ENCODE assay signal across 8 cellular contexts in genomic region chr14:49586673-49587460, GRCh38. TPM values are rescaled to one million over a fixed set of nuclear protein-coding genes. Genes with fewer than 3 reads are reported as not detected.
DNase-seq lines count a peak whose midpoint lies in the region; ATAC-seq, FAIRE-seq and TF ChIP-seq lines count a peak whose summit lies in the region.

No MANE protein-coding gene starts in this region.

- H3K9me3 Mint-ChIP-seq in activated CD4-positive, alpha-beta T cell treated with anti-CD3 and anti-CD28 coated beads, Interleukin-2, amount 10 ng/mL, durations not matched to agents 7 days and 5 days, result no peaks in the 10 kb centered on the region

- peak in 2 of 3 experiments; percentile 76 to 89; a peak in 3 of 4 replicates for TF ChIP-seq CTCF in H1 (IDR thresholded peaks at IDR 0.05; ENCODE audit: control extremely low read depth in 1 of 3, insufficient read depth in 1 of 3, low read depth in 1 of 3, low read length in 3 of 3)

- H3K23ac ChIP-seq in H1 (ENCODE audit: insufficient read length) (no peak overlapping the region), mesendoderm (ENCODE audit: low read length) (no peak overlapping the region)

- H3K9ac ChIP-seq in H1 (replicated peaks in 1 of 4; ENCODE audit: extremely low read depth in 1 of 4, low read depth in 3 of 4, low read length in 3 of 4) (no peak overlapping the region), mesendoderm (ENCODE audit: low read length) (no peak overlapping the region)

- H3K56ac ChIP-seq in H1 (replicated peaks; ENCODE audit: insufficient read length, low read depth, low read length), result no peak overlapping the region
- H3K56ac ChIP-seq in mesendoderm (ENCODE audit: low read length), result no peak overlapping the region

- peaks cover 11 to 19% of the 10 kb centered on the region in 2 experiments for H4K20me1 ChIP-seq in H1 (replicated peaks in 1 of 2; ENCODE audit: control insufficient read depth in 1 of 2, insufficient read depth in 2 of 2, low read length in 2 of 2)

- no peaks in the 10 kb centered on the region for H3K9me3 ChIP-seq in H1 (ENCODE audit: insufficient read depth in 2 of 2, low read depth in 1 of 2, low read length in 1 of 2)

- H4K5ac ChIP-seq in H1 (ENCODE audit: insufficient read length, low read depth, low read length), result no peak overlapping the region
- no peak overlapping the region for H4K5ac ChIP-seq in mesendoderm (ENCODE audit: low read length)

- peak; percentile 28 for FAIRE-seq in H1 (lab: Jason Lieb, UNC)

- H3K36me3 Mint-ChIP-seq in activated CD4-positive, alpha-beta T cell treated with anti-CD3 and anti-CD28 coated beads, Interleukin-2, amount 10 ng/mL, durations not matched to agents 7 days and 5 days (ENCODE audit: low read depth), result peaks cover 41% of the 10 kb centered on the region

- peaks cover 2% of the 10 kb centered on the region for H3K23me2 ChIP-seq in H1 (ENCODE audit: low read depth, low read length)

- no peak for TF ChIP-seq POLR2A in H1 (IDR thresholded peaks at IDR 0.05; ENCODE audit: control extremely low read depth in 1 of 2, low read depth in 2 of 2, low read length in 2 of 2)

- no peak overlapping the region for H4K8ac ChIP-seq in H1 (ENCODE audit: extremely low read depth, insufficient read depth, low read length)
- H4K8ac ChIP-seq in mesendoderm (ENCODE audit: low read depth, low read length), result no peak overlapping the region

- peaks cover 41% of the 10 kb centered on the region for H3K4me1 Mint-ChIP-seq in activated CD4-positive, alpha-beta T cell treated with anti-CD3 and anti-CD28 coated beads, Interleukin-2, amount 10 ng/mL, durations not matched to agents 7 days and 5 days

- peak; percentile 29 for ATAC-seq in GM19324 (IDR thresholded peaks at IDR 0.05; ENCODE audit: low FRiP score, unreplicated experiment)
- ATAC-seq in HG03354 (IDR thresholded peaks at IDR 0.05; ENCODE audit: poor library complexity, severe bottlenecking, unreplicated experiment), result peak; percentile 38

- TF ChIP-seq EP300 in H1 (IDR thresholded peaks at IDR 0.05; ENCODE audit: borderline replicate concordance in 1 of 2, low read depth in 2 of 2, low read length in 2 of 2), result no peak

- no peak for TF ChIP-seq RAD21 in H1 (IDR thresholded peaks at IDR 0.05 in 1 of 2, conservative IDR thresholded peaks at IDR 0.05 in 1 of 2; ENCODE audit: low read depth in 2 of 2, low read length in 2 of 2)

- H3K4me3 ChIP-seq in H1 (ENCODE audit: extremely low read depth in 1 of 4, insufficient read depth in 2 of 4, low read depth in 3 of 4, low read length in 4 of 4) (peak overlapping the region in 2 of 4 experiments; percentile 98 to 100; a peak in 4 of 8 replicates), mesendoderm (ENCODE audit: low read length) (no peak overlapping the region)

- H3K4me3 Mint-ChIP-seq in activated CD4-positive, alpha-beta T cell treated with anti-CD3 and anti-CD28 coated beads, Interleukin-2, amount 10 ng/mL, durations not matched to agents 7 days and 5 days, result peak overlapping the region; percentile 80

- H3K14ac ChIP-seq in H1 (ENCODE audit: insufficient read length), result no peak overlapping the region

- peaks cover 23 to 43% of the 10 kb centered on the region in 2 experiments for H3K79me2 ChIP-seq in H1 (ENCODE audit: control insufficient read depth in 1 of 2, insufficient read depth in 2 of 2, low read length in 2 of 2)
- peaks cover 39% of the 10 kb centered on the region for H3K79me2 ChIP-seq in mesendoderm (ENCODE audit: control insufficient read depth, insufficient read depth, low read length)

- H3K27ac Mint-ChIP-seq in activated CD4-positive, alpha-beta T cell treated with anti-CD3 and anti-CD28 coated beads, Interleukin-2, amount 10 ng/mL, durations not matched to agents 7 days and 5 days, result peak overlapping the region; percentile 100

- H3K18ac ChIP-seq in H1 (ENCODE audit: extremely low read depth, low read length) (no peak overlapping the region), mesendoderm (ENCODE audit: low read length) (no peak overlapping the region)

- no peak overlapping the region for H2BK5ac ChIP-seq in H1 (ENCODE audit: low read depth, low read length)
- H2BK5ac ChIP-seq in mesendoderm (ENCODE audit: low read length), result no peak overlapping the region

- peak overlapping the region in 1 of 2 experiments; percentile 30; a peak in 3 of 4 replicates for H3K4me2 ChIP-seq in H1 (ENCODE audit: insufficient read depth in 1 of 2, low read depth in 2 of 2, low read length in 2 of 2)
- H3K4me2 ChIP-seq in mesendoderm (ENCODE audit: low read length), result no peak overlapping the region

- no peak overlapping the region for H2BK120ac ChIP-seq in H1 (replicated peaks; ENCODE audit: low read depth, low read length)
- H2BK120ac ChIP-seq in mesendoderm (ENCODE audit: low read depth, low read length), result no peak overlapping the region

- H2AK5ac ChIP-seq in H1 (ENCODE audit: low read depth, low read length), result no peak overlapping the region
- no peak overlapping the region for H2AK5ac ChIP-seq in mesendoderm (ENCODE audit: low read length)

- peaks cover 0 to 37% (median 18%) of the 10 kb centered on the region in 4 experiments; a peak in 6 of 8 replicates for H3K36me3 ChIP-seq in H1 (ENCODE audit: control insufficient read depth in 2 of 4, insufficient read depth in 4 of 4, low read length in 3 of 4)
- peaks cover 6% of the 10 kb centered on the region for H3K36me3 ChIP-seq in mesendoderm (ENCODE audit: control insufficient read depth, insufficient read depth, low read length)

- H3K4ac ChIP-seq in H1 (replicated peaks; ENCODE audit: insufficient read length, low read depth, low read length) (no peak overlapping the region), mesendoderm (ENCODE audit: low read depth, low read length) (no peak overlapping the region)

- H2BK15ac ChIP-seq in H1 (ENCODE audit: low read length), result no peak overlapping the region
- no peak overlapping the region for H2BK15ac ChIP-seq in mesendoderm (replicated peaks; ENCODE audit: low read depth)

- no peak overlapping the region for H4K91ac ChIP-seq in H1 (replicated peaks; ENCODE audit: insufficient read length, low read length)

- no peak overlapping the region for H2AFZ ChIP-seq in H1 (ENCODE audit: low read length)

- no peaks in the 10 kb centered on the region for H3K27me3 ChIP-seq in H1 (replicated peaks in 1 of 4; ENCODE audit: control insufficient read depth in 3 of 4, extremely low read depth in 1 of 4, insufficient read depth in 3 of 4, low read length in 3 of 4)
- no peaks in the 10 kb centered on the region for H3K27me3 ChIP-seq in mesendoderm (ENCODE audit: insufficient read depth, low read length, poor library complexity)

- CTCF ChIA-PET in activated CD4-positive, alpha-beta T cell treated with anti-CD3 and anti-CD28 coated beads, Interleukin-2, amount 10 ng/mL, durations not matched to agents 7 days and 5 days (lab: Charles Lee), result interaction anchor here (0.5 to 3.7 kb wide), 17 partner anchors 9 to 724 kb away, joined by 3 to 30 read pairs (median 4); partner anchors contain the start of genes DNAAF2, LRR1, MGAT2 and POLE2
- CTCF ChIA-PET in H1 (lab: Charles Lee; ENCODE audit: partially characterized antibody), result interaction anchor here (0.6 to 2.8 kb wide), 20 partner anchors 9 to 618 kb away, joined by 3 to 18 read pairs (median 4); partner anchors contain the start of genes DNAAF2, LRR1 and NEMF

- WGBS in H1 (ENCODE audit: extremely low coverage in 1 of 2, insufficient coverage in 1 of 2, insufficient read length in 1 of 2, insufficient replicate concordance in 2 of 2, low coverage in 1 of 2, low lambda C conversion rate in 2 of 2, missing lambda C conversion rate in 1 of 2), 2 experiments, result 9% methylated on average over 12 of the region's 21 CpGs; no CpG with 5 or more reads in 1 of the 2 experiments
- no CpG with 5 or more reads among the region's 21 CpGs for WGBS in mesendoderm (ENCODE audit: extremely low coverage, insufficient coverage, low lambda C conversion rate)

- no peaks in the 10 kb centered on the region for H3K27me3 Mint-ChIP-seq in activated CD4-positive, alpha-beta T cell treated with anti-CD3 and anti-CD28 coated beads, Interleukin-2, amount 10 ng/mL, durations not matched to agents 7 days and 5 days

- POLR2A ChIA-PET in activated CD4-positive, alpha-beta T cell treated with anti-CD3 and anti-CD28 coated beads, Interleukin-2, amount 10 ng/mL, durations not matched to agents 7 days and 5 days (lab: Charles Lee), result interaction anchor here (0.6 to 1.5 kb wide), 4 partner anchors 12 to 47 kb away, joined by 3 to 18 read pairs (median 4); partner anchors contain the start of genes LRR1, MGAT2 and RPL36AL
- POLR2A ChIA-PET in H1 (lab: Charles Lee; ENCODE audit: partially characterized antibody), result interaction anchor here (0.6 to 11.0 kb wide), 20 partner anchors 10 to 414 kb away, joined by 3 to 169 read pairs (median 4); partner anchors contain the start of genes LRR1, MGAT2 and RPL36AL

- no peak overlapping the region for H2BK12ac ChIP-seq in H1 (ENCODE audit: low read depth, low read length)

- no peak overlapping the region for H2BK20ac ChIP-seq in H1 (ENCODE audit: low read length)

- H3K27ac ChIP-seq in H1 (ENCODE audit: low read depth, low read length) (no peak overlapping the region; the same call in 1 of the 2 replicates), mesendoderm (ENCODE audit: low read depth, low read length) (no peak overlapping the region)

- no peaks in the 10 kb centered on the region for H3K79me1 ChIP-seq in H1 (ENCODE audit: low read depth, low read length)
- peaks cover 6% of the 10 kb centered on the region for H3K79me1 ChIP-seq in mesendoderm (ENCODE audit: low read length)

- peaks cover 0 to 9% (median 5%) of the 10 kb centered on the region in 4 experiments; a peak in 6 of 7 replicates for H3K4me1 ChIP-seq in H1 (replicated peaks in 1 of 4; ENCODE audit: control insufficient read depth in 3 of 4, insufficient read depth in 4 of 4, low read length in 3 of 4)
- no peaks in the 10 kb centered on the region for H3K4me1 ChIP-seq in mesendoderm (ENCODE audit: control insufficient read depth, low read depth, low read length)

- DNase-seq in CD1c-positive myeloid dendritic cell (ENCODE audit: extremely low spot score) (peak; percentile 90), NCI-H345 (lab: John Stamatoyannopoulos, UW) (peak; percentile 61), H1 (ENCODE audit: low read depth in 1 of 2, low spot score in 2 of 2) (no peak), mesendoderm (peak; percentile 86)
- peak; percentile 55 for DNase-seq in activated CD4-positive, alpha-beta T cell treated with anti-CD3 and anti-CD28 coated beads, Interleukin-2, amount 10 ng/mL, durations not matched to agents 7 days and 5 days
- peak; percentile 62 for DNase-seq in stimulated activated naive CD4-positive, alpha-beta T cell treated with Interleukin-2 at 50 U/mL for 16 hours (lab: John Stamatoyannopoulos, UW)

RNA-seq across cellular contexts. Expression of gene RPS29, which starts 0.7 kb away (rescaled TPM):
- 1,000 to 10,000 TPM in 1 of 2 experiments, 100 to 1,000 TPM in 1; 860 to 1,679 TPM for total RNA-seq in activated CD4-positive, alpha-beta T cell treated with anti-CD3 and anti-CD28 coated beads, Interleukin-2, amount 10 ng/mL, durations not matched to agents 7 days and 5 days
- 2,193 and 2,231 TPM in 2 replicates for total RNA-seq in H1 (2021; fragmentation: NEBNext Ultra II Directional; extraction: Animal tissue kit (Norgen Biotek cat#: 25700))
- 23,165 and 25,452 TPM in 2 replicates for polyA plus RNA-seq in H1 (2011; rRNA removed)
- 9,180 TPM for polyA plus RNA-seq in H1 (2011; cell fraction: cytosol; rRNA removed)
- polyA plus RNA-seq in H1 (2011; cell fraction: nucleus; rRNA removed), result 3,431 TPM
- 5,698 to 10,591 TPM (median 8,160 TPM) in 4 replicates for polyA plus RNA-seq in H1 (2012, experiment 1 of 2)
- 10,886 TPM for polyA plus RNA-seq in H1 (2012, experiment 2 of 2)
- polyA plus RNA-seq in H1 (2013, experiment 1 of 2), result 22,481 TPM
- 21,829 TPM for polyA plus RNA-seq in H1 (2013, experiment 2 of 2)
- 587 and 772 TPM in 2 replicates for polyA minus RNA-seq in H1 (2011; rRNA and poly(A)+ RNA removed)
- 613 TPM for polyA minus RNA-seq in H1 (2011; cell fraction: cytosol; rRNA and poly(A)+ RNA removed)
- polyA minus RNA-seq in H1 (2011; cell fraction: nucleus; rRNA and poly(A)+ RNA removed), result 1,083 TPM
- polyA plus RNA-seq in mesendoderm (2013, experiment 1 of 2), result 20,930 TPM
- 20,188 TPM for polyA plus RNA-seq in mesendoderm (2013, experiment 2 of 2)

RNA-seq across cellular contexts. Expression of gene LRR1, which starts 11.9 kb away (rescaled TPM):
- 10 to 100 TPM; 45.5 to 53.2 TPM for total RNA-seq in activated CD4-positive, alpha-beta T cell treated with anti-CD3 and anti-CD28 coated beads, Interleukin-2, amount 10 ng/mL, durations not matched to agents 7 days and 5 days
- total RNA-seq in H1 (2021; fragmentation: NEBNext Ultra II Directional; extraction: Animal tissue kit (Norgen Biotek cat#: 25700)), result 37.5 and 37.7 TPM in 2 replicates
- 17.9 and 30.7 TPM in 2 replicates for polyA plus RNA-seq in H1 (2011; rRNA removed)
- polyA plus RNA-seq in H1 (2011; cell fraction: cytosol; rRNA removed), result 25.5 TPM
- polyA plus RNA-seq in H1 (2011; cell fraction: nucleus; rRNA removed), result 23.5 TPM
- 20.3 to 30.6 TPM (median 25.3 TPM) in 4 replicates for polyA plus RNA-seq in H1 (2012, experiment 1 of 2)
- 15.6 TPM for polyA plus RNA-seq in H1 (2012, experiment 2 of 2)
- 29.5 TPM for polyA plus RNA-seq in H1 (2013, experiment 1 of 2)
- polyA plus RNA-seq in H1 (2013, experiment 2 of 2), result 28.0 TPM
- 13.4 and 15.4 TPM in 2 replicates for polyA minus RNA-seq in H1 (2011; rRNA and poly(A)+ RNA removed)
- 13.9 TPM for polyA minus RNA-seq in H1 (2011; cell fraction: cytosol; rRNA and poly(A)+ RNA removed)
- 21.0 TPM for polyA minus RNA-seq in H1 (2011; cell fraction: nucleus; rRNA and poly(A)+ RNA removed)
- 33.2 TPM for polyA plus RNA-seq in mesendoderm (2013, experiment 1 of 2)
- polyA plus RNA-seq in mesendoderm (2013, experiment 2 of 2), result 32.8 TPM

RNA-seq across cellular contexts. Expression of gene RPL36AL, which starts 33.6 kb away (rescaled TPM):
- total RNA-seq in activated CD4-positive, alpha-beta T cell treated with anti-CD3 and anti-CD28 coated beads, Interleukin-2, amount 10 ng/mL, durations not matched to agents 7 days and 5 days, result 100 to 1,000 TPM; 249 to 262 TPM
- 230 and 233 TPM in 2 replicates for total RNA-seq in H1 (2021; fragmentation: NEBNext Ultra II Directional; extraction: Animal tissue kit (Norgen Biotek cat#: 25700))
- polyA plus RNA-seq in H1 (2011; rRNA removed), result 79.0 and 138 TPM in 2 replicates
- polyA plus RNA-seq in H1 (2011; cell fraction: cytosol; rRNA removed), result 220 TPM
- polyA plus RNA-seq in H1 (2011; cell fraction: nucleus; rRNA removed), result 27.1 TPM
- polyA plus RNA-seq in H1 (2012, experiment 1 of 2), result 382 to 464 TPM (median 426 TPM) in 4 replicates
- polyA plus RNA-seq in H1 (2012, experiment 2 of 2), result 104 TPM
- polyA plus RNA-seq in H1 (2013, experiment 1 of 2), result 619 TPM
- polyA plus RNA-seq in H1 (2013, experiment 2 of 2), result 686 TPM
- polyA minus RNA-seq in H1 (2011; rRNA and poly(A)+ RNA removed), result 61.5 and 70.8 TPM in 2 replicates
- 48.9 TPM for polyA minus RNA-seq in H1 (2011; cell fraction: cytosol; rRNA and poly(A)+ RNA removed)
- polyA minus RNA-seq in H1 (2011; cell fraction: nucleus; rRNA and poly(A)+ RNA removed), result 24.0 TPM
- 749 TPM for polyA plus RNA-seq in mesendoderm (2013, experiment 1 of 2)
- polyA plus RNA-seq in mesendoderm (2013, experiment 2 of 2), result 740 TPM

RNA-seq across cellular contexts. Expression of gene MGAT2, which starts 33.7 kb away (rescaled TPM):
- 10 to 100 TPM; 53.1 to 57.3 TPM for total RNA-seq in activated CD4-positive, alpha-beta T cell treated with anti-CD3 and anti-CD28 coated beads, Interleukin-2, amount 10 ng/mL, durations not matched to agents 7 days and 5 days
- total RNA-seq in H1 (2021; fragmentation: NEBNext Ultra II Directional; extraction: Animal tissue kit (Norgen Biotek cat#: 25700)), result 23.7 and 24.5 TPM in 2 replicates
- 10.0 and 10.6 TPM in 2 replicates for polyA plus RNA-seq in H1 (2011; rRNA removed)
- 12.6 TPM for polyA plus RNA-seq in H1 (2011; cell fraction: cytosol; rRNA removed)
- 6.7 TPM for polyA plus RNA-seq in H1 (2011; cell fraction: nucleus; rRNA removed)
- 3.7 to 12.2 TPM (median 11.4 TPM) in 4 replicates for polyA plus RNA-seq in H1 (2012, experiment 1 of 2)
- 3.4 TPM for polyA plus RNA-seq in H1 (2012, experiment 2 of 2)
- 23.5 TPM for polyA plus RNA-seq in H1 (2013, experiment 1 of 2)
- 25.9 TPM for polyA plus RNA-seq in H1 (2013, experiment 2 of 2)
- polyA minus RNA-seq in H1 (2011; rRNA and poly(A)+ RNA removed), result 10.0 and 11.1 TPM in 2 replicates
- 8.4 TPM for polyA minus RNA-seq in H1 (2011; cell fraction: cytosol; rRNA and poly(A)+ RNA removed)
- polyA minus RNA-seq in H1 (2011; cell fraction: nucleus; rRNA and poly(A)+ RNA removed), result 10.4 TPM
- 19.9 TPM for polyA plus RNA-seq in mesendoderm (2013, experiment 1 of 2)
- polyA plus RNA-seq in mesendoderm (2013, experiment 2 of 2), result 20.1 TPM

RNA-seq across cellular contexts. Expression of gene DNAAF2, which starts 48.2 kb away (rescaled TPM):
- total RNA-seq in activated CD4-positive, alpha-beta T cell treated with anti-CD3 and anti-CD28 coated beads, Interleukin-2, amount 10 ng/mL, durations not matched to agents 7 days and 5 days, result 1 to 10 TPM; 5.1 to 5.2 TPM
- 27.5 and 30.0 TPM in 2 replicates for total RNA-seq in H1 (2021; fragmentation: NEBNext Ultra II Directional; extraction: Animal tissue kit (Norgen Biotek cat#: 25700))
- polyA plus RNA-seq in H1 (2011; rRNA removed), result 12.2 and 13.1 TPM in 2 replicates
- polyA plus RNA-seq in H1 (2011; cell fraction: cytosol; rRNA removed), result 19.4 TPM
- polyA plus RNA-seq in H1 (2011; cell fraction: nucleus; rRNA removed), result 8.6 TPM
- 15.7 to 25.0 TPM (median 17.1 TPM) in 4 replicates for polyA plus RNA-seq in H1 (2012, experiment 1 of 2)
- 5.3 TPM for polyA plus RNA-seq in H1 (2012, experiment 2 of 2)
- polyA plus RNA-seq in H1 (2013, experiment 1 of 2), result 14.7 TPM
- 14.4 TPM for polyA plus RNA-seq in H1 (2013, experiment 2 of 2)
- polyA minus RNA-seq in H1 (2011; rRNA and poly(A)+ RNA removed), result 4.5 and 5.9 TPM in 2 replicates
- 10.2 TPM for polyA minus RNA-seq in H1 (2011; cell fraction: cytosol; rRNA and poly(A)+ RNA removed)
- polyA minus RNA-seq in H1 (2011; cell fraction: nucleus; rRNA and poly(A)+ RNA removed), result 10.3 TPM
- 15.5 TPM for polyA plus RNA-seq in mesendoderm (2013, experiment 1 of 2)
- 19.3 TPM for polyA plus RNA-seq in mesendoderm (2013, experiment 2 of 2)

Comparison
In these comparisons a context has a peak if more than half of its experiments do, and no peak if none do; other contexts are left out.
1. DNase-seq: peak in CD1c-positive myeloid dendritic cell (single experiment), NCI-H345 (single experiment), activated CD4-positive, alpha-beta T cell treated with anti-CD3 and anti-CD28 coated beads, Interleukin-2, amount 10 ng/mL, durations not matched to agents 7 days and 5 days (single experiment), mesendoderm (single experiment) and stimulated activated naive CD4-positive, alpha-beta T cell treated with Interleukin-2 at 50 U/mL for 16 hours (single experiment); none in H1 (0 of 2).